ENCODE assay signal across 14 cellular contexts in the genomic region with DNA sequence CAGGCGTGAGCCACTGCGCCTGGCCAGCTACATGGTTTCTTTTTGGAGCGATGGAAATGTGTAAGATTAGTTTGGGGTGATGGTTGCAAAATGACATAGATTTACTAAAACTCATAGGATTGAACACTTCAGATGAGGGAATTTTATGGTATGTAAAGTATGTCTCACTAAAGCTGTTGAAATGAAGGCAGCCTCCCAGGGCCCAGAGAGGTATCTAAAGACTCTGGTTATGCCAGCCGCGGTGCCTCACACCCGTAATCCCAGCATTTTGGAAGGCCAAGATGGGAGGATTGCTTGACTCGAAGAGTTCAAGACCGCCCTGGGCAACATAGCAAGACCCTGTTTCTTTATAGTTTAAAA.
DNase-seq lines count a peak whose midpoint lies in the region; ATAC-seq and TF ChIP-seq lines count a peak whose summit lies in the region.
"Had no signal": no experiment of that assay in that cellular context is flagged by ENCODE, and none has a peak within 500 bp of the region (broad histone marks: within the 10 kb centered on the region; RNA-seq: fewer than 3 reads in every experiment).

No MANE protein-coding gene starts in this region.

- H3K4me2 ChIP-seq in SK-N-SH: no peak overlapping the region
- H3K4me2 ChIP-seq: KMS-11, PC-9 had no signal

- peak; percentile 20 for DNase-seq in HCEC 1CT
- peak; percentile 19 for DNase-seq in brain microvascular endothelial cell
- DNase-seq in iris pigment epithelial cell (ENCODE audit: low read depth): peak; percentile 58
- no peak for DNase-seq in SK-N-SH
- DNase-seq in Kasumi-1 (lab: John Stamatoyannopoulos, UW): no peak
- no peak for DNase-seq in germinal center (ENCODE audit: low spot score)
- DNase-seq: CD8-positive, alpha-beta memory T cell; DMS79; HFFc6; NCI-H1092 treated with DMSO at 0.1 percent for 48 hours; PC-9 had no signal

- no peak for TF ChIP-seq CTCF in brain microvascular endothelial cell (IDR thresholded peaks at IDR 0.05; ENCODE audit: low read depth, low read length, missing control alignments)
- no peak for TF ChIP-seq CTCF in SK-N-SH (IDR thresholded peaks at IDR 0.05)

- no peaks in the 10 kb centered on the region for H4K20me1 ChIP-seq in SK-N-SH (ENCODE audit: insufficient read depth)

- CTCF ChIA-PET in SK-N-SH (lab: Yijun Ruan, JAX): no interaction called here

- in situ Hi-C loops in brain microvascular endothelial cell (cut with HindIII; ENCODE audit: low pct_ligation_motif_present, low sequenced_read_pairs): no loop called here

- H2AFZ ChIP-seq in SK-N-SH (ENCODE audit: low read depth): no peak overlapping the region
- H2AFZ ChIP-seq: PC-9 had no signal

- H3K4me1 ChIP-seq in SK-N-SH (ENCODE audit: control insufficient read depth in 1 of 2, insufficient read depth in 2 of 2, low read depth in 1 of 2, low read length in 1 of 2): peaks cover 3 to 4% of the 10 kb centered on the region in 2 experiments; a peak in 2 of 4 replicates

- no peak for TF ChIP-seq EP300 in SK-N-SH (IDR thresholded peaks at IDR 0.05; ENCODE audit: borderline replicate concordance in 1 of 2, low read depth in 1 of 2, low read length in 1 of 2)

- H3K36me3 ChIP-seq in brain microvascular endothelial cell (replicated peaks): no peaks in the 10 kb centered on the region
- no peaks in the 10 kb centered on the region for H3K36me3 ChIP-seq in SK-N-SH (replicated peaks in 1 of 2; ENCODE audit: control insufficient read depth in 1 of 2, insufficient read depth in 2 of 2, low read length in 1 of 2)
- H3K36me3 ChIP-seq: SJSA1 had no signal

- H3K9ac ChIP-seq in SK-N-SH: no peak overlapping the region
- H3K9ac ChIP-seq: KMS-11 had no signal

- H3F3A ChIP-seq in SK-N-SH (replicated peaks; ENCODE audit: insufficient read depth): peaks cover 7% of the 10 kb centered on the region

- ATAC-seq in GM18873 (IDR thresholded peaks at IDR 0.05; ENCODE audit: low FRiP score, unreplicated experiment): no peak

- no peak overlapping the region for H3K4me3 ChIP-seq in brain microvascular endothelial cell (ENCODE audit: low read depth, low read length)
- no peak overlapping the region for H3K4me3 ChIP-seq in SK-N-SH (ENCODE audit: low read depth in 2 of 2, low read length in 1 of 2)
- H3K4me3 ChIP-seq: PC-9, SJSA1 had no signal

- no peaks in the 10 kb centered on the region for H3K9me3 ChIP-seq in SK-N-SH
- H3K9me3 ChIP-seq: SJSA1 had no signal

- no peaks in the 10 kb centered on the region for H3K27me3 ChIP-seq in brain microvascular endothelial cell (replicated peaks)
- no peaks in the 10 kb centered on the region for H3K27me3 ChIP-seq in SK-N-SH (ENCODE audit: insufficient read depth)
- H3K27me3 ChIP-seq: SJSA1 had no signal

- no peaks in the 10 kb centered on the region for H3K9me2 ChIP-seq in SK-N-SH

- 95% methylated on average over 8 of the region's 8 CpGs for WGBS in SK-N-SH (ENCODE audit: low lambda C conversion rate)

- H3K27ac ChIP-seq in brain microvascular endothelial cell: no peak overlapping the region
- H3K27ac ChIP-seq in SK-N-SH (ENCODE audit: low read depth in 2 of 2, low read length in 1 of 2): no peak overlapping the region
- H3K27ac ChIP-seq: KMS-11, PC-9, SJSA1 had no signal

- POLR2A ChIA-PET in SK-N-SH (lab: Yijun Ruan, JAX): no interaction called here

- TF ChIP-seq RAD21 in SK-N-SH (IDR thresholded peaks at IDR 0.05; ENCODE audit: low read length): no peak

- H3K79me2 ChIP-seq in SK-N-SH (ENCODE audit: insufficient read depth): no peaks in the 10 kb centered on the region

TF ChIP-seq in SK-N-SH, 30 proteins besides CTCF, POLR2A, EP300 and RAD21:
- no peak for TF ChIP-seq MXI1 (IDR thresholded peaks at IDR 0.05; ENCODE audit: low read depth, low read length)
- TF ChIP-seq USF1 (IDR thresholded peaks at IDR 0.05; ENCODE audit: borderline replicate concordance, low read depth): no peak
- TF ChIP-seq, protein P1, sequence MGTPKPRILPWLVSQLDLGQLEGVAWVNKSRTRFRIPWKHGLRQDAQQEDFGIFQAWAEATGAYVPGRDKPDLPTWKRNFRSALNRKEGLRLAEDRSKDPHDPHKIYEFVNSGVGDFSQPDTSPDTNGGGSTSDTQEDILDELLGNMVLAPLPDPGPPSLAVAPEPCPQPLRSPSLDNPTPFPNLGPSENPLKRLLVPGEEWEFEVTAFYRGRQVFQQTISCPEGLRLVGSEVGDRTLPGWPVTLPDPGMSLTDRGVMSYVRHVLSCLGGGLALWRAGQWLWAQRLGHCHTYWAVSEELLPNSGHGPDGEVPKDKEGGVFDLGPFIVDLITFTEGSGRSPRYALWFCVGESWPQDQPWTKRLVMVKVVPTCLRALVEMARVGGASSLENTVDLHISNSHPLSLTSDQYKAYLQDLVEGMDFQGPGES (IDR thresholded peaks at IDR 0.05; ENCODE audit: low read depth, low read length): no peak
- TF ChIP-seq FOXJ3 (CRISPR knock-in tag; IDR thresholded peaks at IDR 0.05): no peak
- no peak for TF ChIP-seq MEF2A (IDR thresholded peaks at IDR 0.05; ENCODE audit: borderline replicate concordance, low read depth)
- no peak for TF ChIP-seq RXRA (IDR thresholded peaks at IDR 0.05; ENCODE audit: borderline replicate concordance, low read depth)
- no peak for TF ChIP-seq RCOR1 (IDR thresholded peaks at IDR 0.05; ENCODE audit: low read length)
- TF ChIP-seq REST (IDR thresholded peaks at IDR 0.05; ENCODE audit: low read depth, low read length): no peak
- TF ChIP-seq GABPA (IDR thresholded peaks at IDR 0.05; ENCODE audit: low read depth): no peak

Comparison
In these comparisons a context has a peak if more than half of its experiments do, and no peak if none do; other contexts are left out.
1. DNase-seq: peak in HCEC 1CT (single experiment), brain microvascular endothelial cell (single experiment) and iris pigment epithelial cell (single experiment); none in SK-N-SH (single experiment), Kasumi-1 (0 of 2) and germinal center (single experiment).